1 cellular context compared by ENCODE assay signal in genomic region chr20:50478162-50479036, GRCh38.
TF ChIP-seq lines count a peak whose summit lies in the region.

No MANE protein-coding gene starts in this region.

TF ChIP-seq in K562, 482 proteins besides CTCF, POLR2A, EP300 and RAD21 (continued from another document and continues in another):
- TF ChIP-seq EP400 (IDR thresholded peaks at IDR 0.05) (peak; percentile 69), CREB3 (tag; conservative IDR thresholded peaks at IDR 0.05; ENCODE audit: low read depth) (0 out of 2 replicates have a peak, but pooled peaks have one; percentile 30), KLF1 (tag; IDR thresholded peaks at IDR 0.05) (no peak), MEF2A (IDR thresholded peaks at IDR 0.05; ENCODE audit: control insufficient read depth, low read depth, low read length) (no peak), BCLAF1 (IDR thresholded peaks at IDR 0.05; ENCODE audit: borderline replicate concordance in 1 of 2, control insufficient read depth in 1 of 2, low read depth in 2 of 2, low read length in 1 of 2) (no peak), ZNF174 (CRISPR knock-in tag; IDR thresholded peaks at IDR 0.05) (no peak), PURB (CRISPR knock-in tag; IDR thresholded peaks at IDR 0.05; ENCODE audit: low read depth) (no peak), ATF2 (CRISPR knock-in tag; IDR thresholded peaks at IDR 0.05) (no peak), SNRNP70 (optimal IDR thresholded peaks at IDR 0.05; ENCODE audit: low read depth, low read length) (no peak), ZBTB12 (CRISPR knock-in tag; IDR thresholded peaks at IDR 0.05) (no peak), SIN3B (IDR thresholded peaks at IDR 0.05; ENCODE audit: low read depth) (no peak), NFIX (CRISPR knock-in tag; IDR thresholded peaks at IDR 0.05; ENCODE audit: low read depth) (no peak), YY1 (IDR thresholded peaks at IDR 0.05; ENCODE audit: borderline replicate concordance in 1 of 3, control insufficient read depth in 1 of 3, extremely low read depth in 1 of 3, insufficient read depth in 3 of 3, insufficient read length in 1 of 3, insufficient replicate concordance in 2 of 3, low read depth in 1 of 3, low read length in 2 of 3) (peak in 2 of 3 experiments; percentile 8 to 52), GTF2B (IDR thresholded peaks at IDR 0.05; ENCODE audit: extremely low read depth, insufficient read length) (no peak), STAG1 (CRISPR knock-in tag; IDR thresholded peaks at IDR 0.05; ENCODE audit: borderline replicate concordance) (peak; percentile 62; the same call in 1 of the 2 replicates), NR1H2 (CRISPR knock-in tag; IDR thresholded peaks at IDR 0.05) (no peak), ZSCAN29 (IDR thresholded peaks at IDR 0.05) (no peak), ETV6 (IDR thresholded peaks at IDR 0.05; ENCODE audit: borderline replicate concordance in 1 of 2, low read depth in 2 of 2, low read length in 1 of 2) (no peak), ETV6 (CRISPR knock-in tag; IDR thresholded peaks at IDR 0.05; ENCODE audit: borderline replicate concordance) (no peak), EWSR1 (IDR thresholded peaks at IDR 0.05; ENCODE audit: borderline replicate concordance, low read depth, partially characterized antibody) (no peak), U2AF1 (optimal IDR thresholded peaks at IDR 0.05; ENCODE audit: low read depth, low read length) (no peak), ID3 (CRISPR knock-in tag; IDR thresholded peaks at IDR 0.05) (no peak), ID3 (tag; IDR thresholded peaks at IDR 0.05) (peak; percentile 79), ZNF785 (CRISPR knock-in tag; IDR thresholded peaks at IDR 0.05) (no peak), SAFB (IDR thresholded peaks at IDR 0.05; ENCODE audit: borderline replicate concordance, low read depth, low read length) (peak; percentile 69; the same call in 1 of the 2 replicates), IRF9 (tag; IDR thresholded peaks at IDR 0.05) (no peak), BDP1 (IDR thresholded peaks at IDR 0.05; ENCODE audit: insufficient read depth, insufficient read length) (no peak), JUND (IDR thresholded peaks at IDR 0.05; ENCODE audit: borderline replicate concordance, low read depth, low read length) (peak; percentile 67), JUND (tag; IDR thresholded peaks at IDR 0.05; ENCODE audit: borderline replicate concordance, low read depth, low read length) (peak; percentile 78; the same call in 2 of the 3 replicates), MCM3 (IDR thresholded peaks at IDR 0.05) (no peak), ZNF311 (CRISPR knock-in tag; IDR thresholded peaks at IDR 0.05) (no peak), HOXB6 (CRISPR knock-in tag; IDR thresholded peaks at IDR 0.05; ENCODE audit: borderline replicate concordance) (no peak), PCBP1 (IDR thresholded peaks at IDR 0.05; ENCODE audit: low read depth, low read length, poor library complexity, severe bottlenecking) (no peak), RBFOX2 (IDR thresholded peaks at IDR 0.05; ENCODE audit: low read depth, low read length) (peak; percentile 45), SMAD4 (CRISPR knock-in tag; conservative IDR thresholded peaks at IDR 0.05) (peak; percentile 89), KAT7 (CRISPR knock-in tag; IDR thresholded peaks at IDR 0.05; ENCODE audit: borderline replicate concordance) (peak; percentile 64; the same call in 1 of the 2 replicates), HMG20B (CRISPR knock-in tag; IDR thresholded peaks at IDR 0.05) (no peak)
- TF ChIP-seq, protein P1, sequence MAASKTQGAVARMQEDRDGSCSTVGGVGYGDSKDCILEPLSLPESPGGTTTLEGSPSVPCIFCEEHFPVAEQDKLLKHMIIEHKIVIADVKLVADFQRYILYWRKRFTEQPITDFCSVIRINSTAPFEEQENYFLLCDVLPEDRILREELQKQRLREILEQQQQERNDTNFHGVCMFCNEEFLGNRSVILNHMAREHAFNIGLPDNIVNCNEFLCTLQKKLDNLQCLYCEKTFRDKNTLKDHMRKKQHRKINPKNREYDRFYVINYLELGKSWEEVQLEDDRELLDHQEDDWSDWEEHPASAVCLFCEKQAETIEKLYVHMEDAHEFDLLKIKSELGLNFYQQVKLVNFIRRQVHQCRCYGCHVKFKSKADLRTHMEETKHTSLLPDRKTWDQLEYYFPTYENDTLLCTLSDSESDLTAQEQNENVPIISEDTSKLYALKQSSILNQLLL (CRISPR knock-in tag; IDR thresholded peaks at IDR 0.05; ENCODE audit: borderline replicate concordance), result no peak
- TF ChIP-seq, protein P2, sequence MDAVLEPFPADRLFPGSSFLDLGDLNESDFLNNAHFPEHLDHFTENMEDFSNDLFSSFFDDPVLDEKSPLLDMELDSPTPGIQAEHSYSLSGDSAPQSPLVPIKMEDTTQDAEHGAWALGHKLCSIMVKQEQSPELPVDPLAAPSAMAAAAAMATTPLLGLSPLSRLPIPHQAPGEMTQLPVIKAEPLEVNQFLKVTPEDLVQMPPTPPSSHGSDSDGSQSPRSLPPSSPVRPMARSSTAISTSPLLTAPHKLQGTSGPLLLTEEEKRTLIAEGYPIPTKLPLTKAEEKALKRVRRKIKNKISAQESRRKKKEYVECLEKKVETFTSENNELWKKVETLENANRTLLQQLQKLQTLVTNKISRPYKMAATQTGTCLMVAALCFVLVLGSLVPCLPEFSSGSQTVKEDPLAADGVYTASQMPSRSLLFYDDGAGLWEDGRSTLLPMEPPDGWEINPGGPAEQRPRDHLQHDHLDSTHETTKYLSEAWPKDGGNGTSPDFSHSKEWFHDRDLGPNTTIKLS (IDR thresholded peaks at IDR 0.05; ENCODE audit: borderline replicate concordance, low read depth), result peak; percentile 88; the same call in 1 of the 2 replicates
- TF ChIP-seq, protein P3, sequence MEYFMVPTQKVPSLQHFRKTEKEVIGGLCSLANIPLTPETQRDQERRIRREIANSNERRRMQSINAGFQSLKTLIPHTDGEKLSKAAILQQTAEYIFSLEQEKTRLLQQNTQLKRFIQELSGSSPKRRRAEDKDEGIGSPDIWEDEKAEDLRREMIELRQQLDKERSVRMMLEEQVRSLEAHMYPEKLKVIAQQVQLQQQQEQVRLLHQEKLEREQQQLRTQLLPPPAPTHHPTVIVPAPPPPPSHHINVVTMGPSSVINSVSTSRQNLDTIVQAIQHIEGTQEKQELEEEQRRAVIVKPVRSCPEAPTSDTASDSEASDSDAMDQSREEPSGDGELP (CRISPR knock-in tag; IDR thresholded peaks at IDR 0.05; ENCODE audit: borderline replicate concordance), result peak; percentile 87
- TF ChIP-seq, protein P4, sequence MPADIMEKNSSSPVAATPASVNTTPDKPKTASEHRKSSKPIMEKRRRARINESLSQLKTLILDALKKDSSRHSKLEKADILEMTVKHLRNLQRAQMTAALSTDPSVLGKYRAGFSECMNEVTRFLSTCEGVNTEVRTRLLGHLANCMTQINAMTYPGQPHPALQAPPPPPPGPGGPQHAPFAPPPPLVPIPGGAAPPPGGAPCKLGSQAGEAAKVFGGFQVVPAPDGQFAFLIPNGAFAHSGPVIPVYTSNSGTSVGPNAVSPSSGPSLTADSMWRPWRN (IDR thresholded peaks at IDR 0.05; ENCODE audit: low read depth), result no peak
- TF ChIP-seq, protein P5, sequence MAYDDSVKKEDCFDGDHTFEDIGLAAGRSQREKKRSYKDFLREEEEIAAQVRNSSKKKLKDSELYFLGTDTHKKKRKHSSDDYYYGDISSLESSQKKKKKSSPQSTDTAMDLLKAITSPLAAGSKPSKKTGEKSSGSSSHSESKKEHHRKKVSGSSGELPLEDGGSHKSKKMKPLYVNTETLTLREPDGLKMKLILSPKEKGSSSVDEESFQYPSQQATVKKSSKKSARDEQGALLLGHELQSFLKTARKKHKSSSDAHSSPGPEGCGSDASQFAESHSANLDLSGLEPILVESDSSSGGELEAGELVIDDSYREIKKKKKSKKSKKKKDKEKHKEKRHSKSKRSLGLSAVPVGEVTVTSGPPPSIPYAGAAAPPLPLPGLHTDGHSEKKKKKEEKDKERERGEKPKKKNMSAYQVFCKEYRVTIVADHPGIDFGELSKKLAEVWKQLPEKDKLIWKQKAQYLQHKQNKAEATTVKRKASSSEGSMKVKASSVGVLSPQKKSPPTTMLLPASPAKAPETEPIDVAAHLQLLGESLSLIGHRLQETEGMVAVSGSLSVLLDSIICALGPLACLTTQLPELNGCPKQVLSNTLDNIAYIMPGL (CRISPR knock-in tag; IDR thresholded peaks at IDR 0.05), result 0 out of 2 replicates have a peak, but pooled peaks have one; percentile 86
- TF ChIP-seq, protein P6, sequence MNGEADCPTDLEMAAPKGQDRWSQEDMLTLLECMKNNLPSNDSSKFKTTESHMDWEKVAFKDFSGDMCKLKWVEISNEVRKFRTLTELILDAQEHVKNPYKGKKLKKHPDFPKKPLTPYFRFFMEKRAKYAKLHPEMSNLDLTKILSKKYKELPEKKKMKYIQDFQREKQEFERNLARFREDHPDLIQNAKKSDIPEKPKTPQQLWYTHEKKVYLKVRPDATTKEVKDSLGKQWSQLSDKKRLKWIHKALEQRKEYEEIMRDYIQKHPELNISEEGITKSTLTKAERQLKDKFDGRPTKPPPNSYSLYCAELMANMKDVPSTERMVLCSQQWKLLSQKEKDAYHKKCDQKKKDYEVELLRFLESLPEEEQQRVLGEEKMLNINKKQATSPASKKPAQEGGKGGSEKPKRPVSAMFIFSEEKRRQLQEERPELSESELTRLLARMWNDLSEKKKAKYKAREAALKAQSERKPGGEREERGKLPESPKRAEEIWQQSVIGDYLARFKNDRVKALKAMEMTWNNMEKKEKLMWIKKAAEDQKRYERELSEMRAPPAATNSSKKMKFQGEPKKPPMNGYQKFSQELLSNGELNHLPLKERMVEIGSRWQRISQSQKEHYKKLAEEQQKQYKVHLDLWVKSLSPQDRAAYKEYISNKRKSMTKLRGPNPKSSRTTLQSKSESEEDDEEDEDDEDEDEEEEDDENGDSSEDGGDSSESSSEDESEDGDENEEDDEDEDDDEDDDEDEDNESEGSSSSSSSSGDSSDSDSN (IDR thresholded peaks at IDR 0.05; ENCODE audit: borderline replicate concordance in 1 of 2, low read depth in 2 of 2, low read length in 2 of 2), result no peak
